6 cellular contexts compared by ENCODE assay signal in the genomic region with DNA sequence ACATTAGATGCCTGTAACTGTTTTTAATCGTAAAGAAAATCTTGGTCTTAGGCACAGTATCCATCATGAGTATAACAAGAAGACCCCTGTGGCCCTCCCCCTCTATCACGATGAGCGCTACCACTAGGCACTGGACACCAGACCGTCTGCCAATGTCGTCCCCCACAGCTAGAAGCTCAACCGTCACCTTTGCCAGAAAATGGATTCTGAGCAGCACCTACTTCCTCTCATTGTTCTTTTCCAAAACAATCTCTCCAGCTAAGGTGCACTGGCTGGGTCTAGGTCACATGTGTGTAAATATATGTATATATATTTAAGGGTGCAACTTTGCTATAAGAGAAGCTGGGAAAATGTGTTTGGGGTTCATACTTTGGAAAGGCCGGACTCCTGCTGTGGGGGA.
"Had no signal": no experiment of that assay in that cellular context is flagged by ENCODE, and none has a peak within 500 bp of the region (broad histone marks: within the 10 kb centered on the region; RNA-seq: fewer than 3 reads in every experiment).

No MANE protein-coding gene starts in this region.

- H3K4me3 Mint-ChIP-seq: GM23338, HFFc6, IgD-negative memory B cell had no signal

- H3K4me1 Mint-ChIP-seq: IgD-negative memory B cell had no signal

- H3K27ac Mint-ChIP-seq: GM23338, HFFc6 had no signal

- ATAC-seq: HCT116 had no signal

- DNase-seq: H7, HFFc6, KBM-7 had no signal

- H3K9me3 Mint-ChIP-seq: HFFc6, IgD-negative memory B cell had no signal

- H3K36me3 Mint-ChIP-seq: IgD-negative memory B cell had no signal
